ENCODE assay signal across 8 cellular contexts in genomic region chr9:650362-650761, GRCh38.
A peak's percentile ranks its signal among the peaks of the same experiment; 100 is the strongest.
DNase-seq lines count a peak whose midpoint lies in the region; ATAC-seq, FAIRE-seq and TF ChIP-seq lines count a peak whose summit lies in the region.

No MANE protein-coding gene starts in this region.

- H3K9me2 ChIP-seq in SK-N-SH = no peaks in the 10 kb centered on the region

- CTCF ChIA-PET in SK-N-SH (lab: Yijun Ruan, JAX) = no interaction called here

- H3K36me3 ChIP-seq in SK-N-SH (replicated peaks in 1 of 2; ENCODE audit: control insufficient read depth in 1 of 2, insufficient read depth in 2 of 2, low read length in 1 of 2) = no peaks in the 10 kb centered on the region
- no peaks in the 10 kb centered on the region for H3K36me3 ChIP-seq in fibroblast of lung (ENCODE audit: control insufficient read depth, insufficient read depth, low read length)
- H3K36me3 ChIP-seq in kidney (ENCODE audit: control insufficient read depth in 1 of 2, insufficient read depth in 2 of 2, low read length in 2 of 2) = no peaks in the 10 kb centered on the region

- POLR2A ChIA-PET in SK-N-SH (lab: Yijun Ruan, JAX) = no interaction called here

- no peak for TF ChIP-seq EP300 in SK-N-SH (IDR thresholded peaks at IDR 0.05; ENCODE audit: borderline replicate concordance in 1 of 2, low read depth in 1 of 2, low read length in 1 of 2)

- no peaks in the 10 kb centered on the region for H3K9me3 ChIP-seq in SK-N-SH
- H3K9me3 ChIP-seq in fibroblast of lung (ENCODE audit: control insufficient read depth, insufficient read depth, low read depth, low read length) = no peaks in the 10 kb centered on the region
- no peaks in the 10 kb centered on the region for H3K9me3 ChIP-seq in kidney (ENCODE audit: control insufficient read depth in 1 of 2, low read length in 2 of 2)

- H3K4me3 ChIP-seq in SK-N-SH (ENCODE audit: low read depth in 2 of 2, low read length in 1 of 2) (peak overlapping the region in 1 of 2 experiments; percentile 34; a peak in 2 of 4 replicates), fibroblast of lung (replicated peaks in 1 of 4; ENCODE audit: control extremely low read depth in 1 of 4, insufficient read depth in 1 of 4, low read depth in 3 of 4, low read length in 4 of 4) (peak overlapping the region in 2 of 4 experiments; percentile 12 to 23), kidney (ENCODE audit: low read length in 2 of 2) (peak overlapping the region in 1 of 2 donors; percentile 28)

- no peaks in the 10 kb centered on the region for H3F3A ChIP-seq in SK-N-SH (replicated peaks; ENCODE audit: insufficient read depth)

- FAIRE-seq in kidney (lab: Jason Lieb, UNC) = no peak

- H3K79me2 ChIP-seq in SK-N-SH (ENCODE audit: insufficient read depth) (no peaks in the 10 kb centered on the region), fibroblast of lung (ENCODE audit: control insufficient read depth, insufficient read depth, low read length) (no peaks in the 10 kb centered on the region)

- intact Hi-C loops in kidney (cut with DNase I) = no loop called here

- ATAC-seq in GM19455 (IDR thresholded peaks at IDR 0.05; ENCODE audit: unreplicated experiment) = no peak

- TF ChIP-seq CTCF in SK-N-SH (IDR thresholded peaks at IDR 0.05) = no peak
- no peak for TF ChIP-seq CTCF in fibroblast of lung (conservative IDR thresholded peaks at IDR 0.05 in 1 of 2, IDR thresholded peaks at IDR 0.05 in 1 of 2; ENCODE audit: low read depth in 1 of 2, low read length in 2 of 2)
- no peak for TF ChIP-seq CTCF in kidney (IDR thresholded peaks at IDR 0.05; ENCODE audit: borderline replicate concordance, extremely low read depth, insufficient read depth)

- WGBS in SK-N-SH (ENCODE audit: low lambda C conversion rate) = 42% methylated on average over 1 of the region's 1 CpG

- H3K27me3 ChIP-seq in SK-N-SH (ENCODE audit: insufficient read depth) (0 out of 2 replicates have a peak, but pooled peaks cover 1% of the 10 kb centered on the region), fibroblast of lung (ENCODE audit: control insufficient read depth, insufficient read depth, low read length) (no peaks in the 10 kb centered on the region)

- H3K4me1 ChIP-seq in SK-N-SH (ENCODE audit: control insufficient read depth in 1 of 2, insufficient read depth in 2 of 2, low read depth in 1 of 2, low read length in 1 of 2) = no peaks in the 10 kb centered on the region
- H3K4me1 ChIP-seq in fibroblast of lung (ENCODE audit: control insufficient read depth, extremely low read depth, insufficient read depth, low read length) = no peaks in the 10 kb centered on the region
- H3K4me1 ChIP-seq in kidney (ENCODE audit: control insufficient read depth in 1 of 2, insufficient read depth in 1 of 2, low read depth in 1 of 2, low read length in 2 of 2) = peaks cover 8 to 16% of the 10 kb centered on the region in 2 donors

- H3K27ac ChIP-seq in SK-N-SH (ENCODE audit: low read depth in 2 of 2, low read length in 1 of 2) (no peak overlapping the region), fibroblast of lung (ENCODE audit: insufficient read depth, low read length) (no peak overlapping the region), kidney (ENCODE audit: low read depth in 2 of 2, low read length in 2 of 2) (no peak overlapping the region)

- TF ChIP-seq RAD21 in SK-N-SH (IDR thresholded peaks at IDR 0.05; ENCODE audit: low read length) = no peak

- H3K9ac ChIP-seq in SK-N-SH = no peak overlapping the region
- no peak overlapping the region for H3K9ac ChIP-seq in fibroblast of lung (ENCODE audit: insufficient read depth, low read length)
- H3K9ac ChIP-seq in kidney (ENCODE audit: low read length in 2 of 2) = no peak overlapping the region

- H3K4me2 ChIP-seq in SK-N-SH = peak overlapping the region; percentile 71
- peak overlapping the region; percentile 83 for H3K4me2 ChIP-seq in fibroblast of lung (ENCODE audit: extremely low read depth, insufficient read depth, low read length)

- DNase-seq in SIG-M5 treated with dmso at 0.1 percent for 504 hours (lab: John Stamatoyannopoulos, UW; ENCODE audit: unreplicated experiment) = peak; percentile 20
- DNase-seq in SIG-M5 (lab: John Stamatoyannopoulos, UW) = no peak
- DNase-seq in SK-N-SH = no peak
- DNase-seq in fibroblast of lung (ENCODE audit: low read depth in 2 of 2) = peak in 1 of 2 donors; percentile 19
- peak; percentile 1 for DNase-seq in stimulated activated CD8-positive, alpha-beta memory T cell treated with anti-CD3 and anti-CD28 coated beads, Interleukin-12 subunit alpha, Interleukin-12 subunit beta, amount 100 ng/mL, for 24 hours (ENCODE audit: extremely low read depth)
- no peak for DNase-seq in activated CD4-positive, CD25-positive, alpha-beta regulatory T cell treated with anti-CD3 and anti-CD28 coated beads, Interleukin-2, amount 50 U/mL, for 72 hours
- no peak for DNase-seq in kidney

- H2AFZ ChIP-seq in SK-N-SH (ENCODE audit: low read depth) (peak overlapping the region; percentile 45; the same call in 1 of the 2 replicates), fibroblast of lung (ENCODE audit: low read length) (peak overlapping the region; percentile 90)

- H4K20me1 ChIP-seq in SK-N-SH (ENCODE audit: insufficient read depth) (no peaks in the 10 kb centered on the region), fibroblast of lung (ENCODE audit: control insufficient read depth, extremely low read depth, insufficient read depth, low read length) (no peaks in the 10 kb centered on the region)

TF ChIP-seq in SK-N-SH, 30 proteins besides CTCF, POLR2A, EP300 and RAD21 (continues in another document):
- TF ChIP-seq MEF2A (IDR thresholded peaks at IDR 0.05; ENCODE audit: borderline replicate concordance, low read depth) (no peak), RXRA (IDR thresholded peaks at IDR 0.05; ENCODE audit: borderline replicate concordance, low read depth) (no peak), ELF1 (IDR thresholded peaks at IDR 0.05) (no peak), SIN3A (IDR thresholded peaks at IDR 0.05; ENCODE audit: borderline replicate concordance, low read depth, low read length) (no peak), USF2 (IDR thresholded peaks at IDR 0.05; ENCODE audit: borderline replicate concordance, low read depth, low read length) (no peak), RCOR1 (IDR thresholded peaks at IDR 0.05; ENCODE audit: low read length) (no peak), TAF1 (IDR thresholded peaks at IDR 0.05; ENCODE audit: borderline replicate concordance, low read depth, low read length) (no peak), GATA2 (CRISPR knock-in tag; IDR thresholded peaks at IDR 0.05) (no peak), PBX3 (IDR thresholded peaks at IDR 0.05) (no peak), POLR2AphosphoS5 (IDR thresholded peaks at IDR 0.05; ENCODE audit: low read depth, low read length) (no peak), ZBTB33 (IDR thresholded peaks at IDR 0.05; ENCODE audit: borderline replicate concordance, low read depth) (no peak), FOXM1 (IDR thresholded peaks at IDR 0.05; ENCODE audit: low read depth) (no peak), RFX5 (IDR thresholded peaks at IDR 0.05; ENCODE audit: low read length) (no peak), FOSL2 (IDR thresholded peaks at IDR 0.05; ENCODE audit: borderline replicate concordance, low read depth) (no peak), CHD2 (IDR thresholded peaks at IDR 0.05; ENCODE audit: low read length, partially characterized antibody) (no peak), TEAD4 (IDR thresholded peaks at IDR 0.05; ENCODE audit: borderline replicate concordance, insufficient read depth) (no peak)
- TF ChIP-seq, protein P1, sequence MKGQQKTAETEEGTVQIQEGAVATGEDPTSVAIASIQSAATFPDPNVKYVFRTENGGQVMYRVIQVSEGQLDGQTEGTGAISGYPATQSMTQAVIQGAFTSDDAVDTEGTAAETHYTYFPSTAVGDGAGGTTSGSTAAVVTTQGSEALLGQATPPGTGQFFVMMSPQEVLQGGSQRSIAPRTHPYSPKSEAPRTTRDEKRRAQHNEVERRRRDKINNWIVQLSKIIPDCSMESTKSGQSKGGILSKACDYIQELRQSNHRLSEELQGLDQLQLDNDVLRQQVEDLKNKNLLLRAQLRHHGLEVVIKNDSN (IDR thresholded peaks at IDR 0.05; ENCODE audit: borderline replicate concordance, low read depth) = no peak

Comparison
In these comparisons a context has a peak if more than half of its experiments do, and no peak if none do; other contexts are left out.
1. DNase-seq: peak in SIG-M5 treated with dmso at 0.1 percent for 504 hours (single experiment) and stimulated activated CD8-positive, alpha-beta memory T cell treated with anti-CD3 and anti-CD28 coated beads, Interleukin-12 subunit alpha, Interleukin-12 subunit beta, amount 100 ng/mL, for 24 hours (single experiment); none in SIG-M5 (single experiment), SK-N-SH (single experiment), activated CD4-positive, CD25-positive, alpha-beta regulatory T cell treated with anti-CD3 and anti-CD28 coated beads, Interleukin-2, amount 50 U/mL, for 72 hours (single experiment) and kidney (single experiment).